Comparison of ENCODE assay signal across 9 cellular contexts in the genomic region with DNA sequence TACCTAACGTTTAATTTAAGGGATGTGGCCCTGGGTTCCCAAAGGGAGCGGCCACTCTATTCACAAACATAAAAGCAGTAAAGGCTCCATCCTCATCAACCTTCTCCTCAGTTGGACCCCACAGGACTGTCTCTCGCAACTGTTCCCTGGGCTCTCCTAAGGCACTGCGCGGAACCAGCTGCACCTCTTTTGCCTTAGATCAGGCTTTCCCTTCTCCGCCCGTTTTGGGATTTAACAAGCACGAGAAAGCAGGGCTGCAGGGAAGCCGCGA. TPM values are rescaled to one million over a fixed set of nuclear protein-coding genes. Genes with fewer than 3 reads are reported as not detected.
DNase-seq lines count a peak whose midpoint lies in the region; ATAC-seq and TF ChIP-seq lines count a peak whose summit lies in the region.
"Had no signal": no experiment of that assay in that cellular context is flagged by ENCODE, and none has a peak within 500 bp of the region (broad histone marks: within the 10 kb centered on the region; RNA-seq: fewer than 3 reads in every experiment).

No MANE protein-coding gene starts in this region.

- H3K4me1 Mint-ChIP-seq in activated CD4-positive, alpha-beta T cell treated with anti-CD3 and anti-CD28 coated beads for 36 hours: peaks cover 40% of the 10 kb centered on the region

- H3K4me1 ChIP-seq in rectal smooth muscle tissue (ENCODE audit: control insufficient read depth, insufficient read depth, low read length): peaks cover 12% of the 10 kb centered on the region

- peak overlapping the region; percentile 93 for H3K27ac ChIP-seq in rectal smooth muscle tissue (ENCODE audit: low read depth, low read length)

- H3K4me3 ChIP-seq in fibroblast of pulmonary artery (replicated peaks; ENCODE audit: low read depth, low read length) (peak overlapping the region; percentile 99), rectal smooth muscle tissue (ENCODE audit: low read length) (peak overlapping the region; percentile 99)

- H3K27me3 ChIP-seq in rectal smooth muscle tissue (ENCODE audit: control insufficient read depth, insufficient read depth, low read length): no peaks in the 10 kb centered on the region

- no peak for TF ChIP-seq CTCF in fibroblast of pulmonary artery (IDR thresholded peaks at IDR 0.05; ENCODE audit: low read length, missing control alignments)

- DNase-seq in activated CD4-positive, alpha-beta T cell treated with anti-CD3 and anti-CD28 coated beads for 36 hours: no peak
- no peak for DNase-seq in activated CD4-positive, alpha-beta T cell treated with anti-CD3 and anti-CD28 coated beads, Interleukin-2, amount 50 U/mL, for 48 hours
- peak; percentile 34 for DNase-seq in fibroblast of pulmonary artery (ENCODE audit: low read depth)
- no peak for DNase-seq in amygdala (lab: John Stamatoyannopoulos, UW)
- DNase-seq in AML-193 (lab: John Stamatoyannopoulos, UW): no peak
- no peak for DNase-seq in HuH-7 (ENCODE audit: low spot score)

- H3K36me3 ChIP-seq in rectal smooth muscle tissue (ENCODE audit: control insufficient read depth, insufficient read depth, low read length): no peaks in the 10 kb centered on the region

- peak overlapping the region; percentile 84 for H3K9ac ChIP-seq in rectal smooth muscle tissue (ENCODE audit: low read length)

- POLR2A ChIA-PET in activated CD4-positive, alpha-beta T cell treated with anti-CD3 and anti-CD28 coated beads for 36 hours (lab: Charles Lee): interaction anchor here (1.1 to 1.9 kb wide), 2 partner anchors 56 to 61 kb away, joined by 5 to 8 read pairs; a partner anchor contains a TSS

- CTCF ChIA-PET in activated CD4-positive, alpha-beta T cell treated with anti-CD3 and anti-CD28 coated beads for 36 hours (lab: Charles Lee): interaction anchor here (0.7 to 1.4 kb wide), 6 partner anchors 30 to 122 kb away, joined by 3 to 4 read pairs (median 3); no protein-coding TSS in a partner anchor

- intact Hi-C loops in activated CD4-positive, alpha-beta T cell treated with anti-CD3 and anti-CD28 coated beads for 36 hours (cut with DNase I, micrococcal nuclease): no loop called here

- peaks cover 34% of the 10 kb centered on the region for H3K36me3 Mint-ChIP-seq in activated CD4-positive, alpha-beta T cell treated with anti-CD3 and anti-CD28 coated beads for 36 hours (ENCODE audit: low read depth)

- ATAC-seq in activated CD4-positive, alpha-beta T cell treated with anti-CD3 and anti-CD28 coated beads for 36 hours: peak; percentile 1
- peak; percentile 53 for ATAC-seq in SK-N-SH treated with all-trans-retinoic acid at 6 μM for 48 hours

- peak overlapping the region; percentile 96 for H3K27ac Mint-ChIP-seq in activated CD4-positive, alpha-beta T cell treated with anti-CD3 and anti-CD28 coated beads for 36 hours

- H3K4me3 Mint-ChIP-seq in activated CD4-positive, alpha-beta T cell treated with anti-CD3 and anti-CD28 coated beads for 36 hours: peak overlapping the region; percentile 93

- no peaks in the 10 kb centered on the region for H3K9me3 Mint-ChIP-seq in activated CD4-positive, alpha-beta T cell treated with anti-CD3 and anti-CD28 coated beads for 36 hours (ENCODE audit: low read depth)

- no peaks in the 10 kb centered on the region for H3K27me3 Mint-ChIP-seq in activated CD4-positive, alpha-beta T cell treated with anti-CD3 and anti-CD28 coated beads for 36 hours

TF ChIP-seq in SK-N-SH treated with all-trans-retinoic acid at 6 μM for 48 hours, 23 proteins besides CTCF, POLR2A, EP300 and RAD21:
- TF ChIP-seq, protein P1, sequence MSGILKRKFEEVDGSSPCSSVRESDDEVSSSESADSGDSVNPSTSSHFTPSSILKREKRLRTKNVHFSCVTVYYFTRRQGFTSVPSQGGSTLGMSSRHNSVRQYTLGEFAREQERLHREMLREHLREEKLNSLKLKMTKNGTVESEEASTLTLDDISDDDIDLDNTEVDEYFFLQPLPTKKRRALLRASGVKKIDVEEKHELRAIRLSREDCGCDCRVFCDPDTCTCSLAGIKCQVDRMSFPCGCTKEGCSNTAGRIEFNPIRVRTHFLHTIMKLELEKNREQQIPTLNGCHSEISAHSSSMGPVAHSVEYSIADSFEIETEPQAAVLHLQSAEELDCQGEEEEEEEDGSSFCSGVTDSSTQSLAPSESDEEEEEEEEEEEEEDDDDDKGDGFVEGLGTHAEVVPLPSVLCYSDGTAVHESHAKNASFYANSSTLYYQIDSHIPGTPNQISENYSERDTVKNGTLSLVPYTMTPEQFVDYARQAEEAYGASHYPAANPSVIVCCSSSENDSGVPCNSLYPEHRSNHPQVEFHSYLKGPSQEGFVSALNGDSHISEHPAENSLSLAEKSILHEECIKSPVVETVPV (CRISPR knock-in tag; IDR thresholded peaks at IDR 0.05): no peak
- TF ChIP-seq ZNF565 (CRISPR knock-in tag; conservative IDR thresholded peaks at IDR 0.05; ENCODE audit: low read depth) (no peak), ARNTL (CRISPR knock-in tag; IDR thresholded peaks at IDR 0.05; ENCODE audit: borderline replicate concordance, low read depth) (no peak), CSDC2 (CRISPR knock-in tag; IDR thresholded peaks at IDR 0.05) (no peak), OSR1 (CRISPR knock-in tag; IDR thresholded peaks at IDR 0.05) (no peak), ISL1 (CRISPR knock-in tag; IDR thresholded peaks at IDR 0.05) (no peak), PPARA (CRISPR knock-in tag; IDR thresholded peaks at IDR 0.05; ENCODE audit: borderline replicate concordance) (no peak)

RNA-seq across cellular contexts. Expression of a gene that starts 0.7 kb away (rescaled TPM):
- total RNA-seq in activated CD4-positive, alpha-beta T cell treated with anti-CD3 and anti-CD28 coated beads for 36 hours: 100 to 1,000 TPM; 109 to 116 TPM

RNA-seq across cellular contexts. Expression of a gene that starts 38.1 kb away (rescaled TPM):
- total RNA-seq in activated CD4-positive, alpha-beta T cell treated with anti-CD3 and anti-CD28 coated beads for 36 hours: not detected
- total RNA-seq: dermis microvascular lymphatic vessel endothelial cell had no signal

RNA-seq across cellular contexts. Expression of a gene that starts 56.1 kb away (rescaled TPM):
- 10 to 100 TPM; 88.2 to 97.5 TPM for total RNA-seq in activated CD4-positive, alpha-beta T cell treated with anti-CD3 and anti-CD28 coated beads for 36 hours
